Comparison of ENCODE assay signal across 34 cellular contexts in the genomic region with DNA sequence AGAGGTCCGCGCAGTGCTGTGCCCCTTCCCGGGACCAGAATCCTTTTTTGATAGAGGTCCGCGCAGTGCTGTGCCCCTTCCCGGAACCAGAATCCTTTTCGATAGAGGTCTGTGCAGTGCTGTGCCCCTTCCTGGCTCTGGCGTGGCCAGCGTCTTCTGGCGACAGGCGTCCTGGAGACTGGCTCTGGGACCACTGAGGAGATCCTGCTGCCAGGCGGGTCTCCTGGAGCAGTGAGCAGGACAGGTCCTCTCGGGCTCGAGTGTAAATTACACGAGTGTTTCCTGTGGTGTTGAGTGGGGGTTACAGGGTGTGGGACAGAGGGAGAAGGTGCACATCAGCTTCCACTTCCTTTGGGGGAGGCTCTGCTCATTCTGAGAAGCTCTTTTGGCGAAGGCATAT.
"Had no signal": no experiment of that assay in that cellular context is flagged by ENCODE, and none has a peak within 500 bp of the region (broad histone marks: within the 10 kb centered on the region; RNA-seq: fewer than 3 reads in every experiment).

No MANE protein-coding gene starts in this region.

- H3K27me3 ChIP-seq: adrenal gland, body of pancreas had no signal

- H3K4me3 Mint-ChIP-seq: activated CD4-positive, alpha-beta memory T cell treated with anti-CD3 and anti-CD28 coated beads for 36 hours; activated CD4-positive, alpha-beta T cell treated with anti-CD3 and anti-CD28 coated beads for 36 hours; activated CD4-positive, alpha-beta T cell treated with anti-CD3 and anti-CD28 coated beads, Interleukin-2, amount 10 ng/mL, durations not matched to agents 24 days and 14 days; activated CD8-positive, alpha-beta memory T cell treated with anti-CD3 and anti-CD28 coated beads, Interleukin-2, amount 10 ng/mL, durations not matched to agents 7 days and 5 days; activated CD8-positive, alpha-beta T cell treated with anti-CD3 and anti-CD28 coated beads, Interleukin-2, amount 10 ng/mL, durations not matched to agents 7 days and 5 days; activated naive CD4-positive, alpha-beta T cell treated with anti-CD3 and anti-CD28 coated beads for 36 hours; activated naive CD4-positive, alpha-beta T cell treated with anti-CD3 and anti-CD28 coated beads, Interleukin-2, amount 50 U/mL, for 24 hours; activated naive CD8-positive, alpha-beta T cell treated with anti-CD3 and anti-CD28 coated beads for 36 hours; activated naive CD8-positive, alpha-beta T cell treated with anti-CD3 and anti-CD28 coated beads, Interleukin-2, amount 50 U/mL, for 24 hours; activated T-helper 1 cell treated with anti-CD3 and anti-CD28 coated beads, Interleukin-12 subunit alpha, Interleukin-12 subunit beta, Interleukin-2, Interleukin-4 antibody, amounts not matched to agents 30 ng/mL and 10 ng/mL and 1 ng/mL, durations not matched to agents 14 hours and 24 hours and 36 hours; effector memory CD8-positive, alpha-beta T cell; T-helper 17 cell; T-helper 2 cell treated with Interferon-gamma antibody and Interleukin-4, amounts not matched to agents 5 μg/mL and 100 μg/mL, for 36 hours had no signal

- H3K9me3 Mint-ChIP-seq: activated CD4-positive, alpha-beta memory T cell treated with anti-CD3 and anti-CD28 coated beads for 36 hours; activated CD4-positive, alpha-beta T cell treated with anti-CD3 and anti-CD28 coated beads, Interleukin-2, amount 10 ng/mL, durations not matched to agents 24 days and 14 days; activated naive CD4-positive, alpha-beta T cell treated with anti-CD3 and anti-CD28 coated beads for 36 hours; activated naive CD4-positive, alpha-beta T cell treated with anti-CD3 and anti-CD28 coated beads, Interleukin-2, amount 50 U/mL, for 24 hours; activated naive CD8-positive, alpha-beta T cell treated with anti-CD3 and anti-CD28 coated beads for 36 hours; activated naive CD8-positive, alpha-beta T cell treated with anti-CD3 and anti-CD28 coated beads, Interleukin-2, amount 50 U/mL, for 24 hours; effector memory CD8-positive, alpha-beta T cell; T-helper 2 cell treated with Interferon-gamma antibody and Interleukin-4, amounts not matched to agents 5 μg/mL and 100 μg/mL, for 36 hours had no signal

- H3K9me3 ChIP-seq: adrenal gland, body of pancreas had no signal

- H3K27me3 Mint-ChIP-seq: activated CD4-positive, alpha-beta memory T cell treated with anti-CD3 and anti-CD28 coated beads for 36 hours; activated CD4-positive, alpha-beta T cell treated with anti-CD3 and anti-CD28 coated beads for 36 hours; activated CD4-positive, alpha-beta T cell treated with anti-CD3 and anti-CD28 coated beads, Interleukin-2, amount 10 ng/mL, durations not matched to agents 24 days and 14 days; activated CD8-positive, alpha-beta memory T cell treated with anti-CD3 and anti-CD28 coated beads, Interleukin-2, amount 10 ng/mL, durations not matched to agents 7 days and 5 days; activated naive CD4-positive, alpha-beta T cell treated with anti-CD3 and anti-CD28 coated beads, Interleukin-2, amount 50 U/mL, for 24 hours; activated naive CD8-positive, alpha-beta T cell treated with anti-CD3 and anti-CD28 coated beads for 36 hours; activated naive CD8-positive, alpha-beta T cell treated with anti-CD3 and anti-CD28 coated beads, Interleukin-2, amount 50 U/mL, for 24 hours; effector memory CD8-positive, alpha-beta T cell; T-helper 17 cell had no signal

- DNase-seq: activated CD4-positive, alpha-beta memory T cell treated with anti-CD3 and anti-CD28 coated beads for 36 hours; activated CD4-positive, alpha-beta T cell treated with anti-CD3 and anti-CD28 coated beads for 36 hours; activated CD4-positive, alpha-beta T cell treated with anti-CD3 and anti-CD28 coated beads, Interleukin-2, amount 10 ng/mL, durations not matched to agents 24 days and 14 days; activated CD4-positive, CD25-positive, alpha-beta regulatory T cell; activated CD4-positive, CD25-positive, alpha-beta regulatory T cell treated with anti-CD3 and anti-CD28 coated beads, Interleukin-2, amount 50 U/mL, for 72 hours; activated CD8-positive, alpha-beta memory T cell treated with anti-CD3 and anti-CD28 coated beads, Interleukin-2, amount 10 ng/mL, durations not matched to agents 7 days and 5 days; activated CD8-positive, alpha-beta memory T cell treated with anti-CD3 and anti-CD28 coated beads, Interleukin-2, amount 50 U/mL, for 4 hours; activated CD8-positive, alpha-beta T cell treated with anti-CD3 and anti-CD28 coated beads, Interleukin-2, amount 10 ng/mL, durations not matched to agents 7 days and 5 days; activated effector memory CD4-positive, alpha-beta T cell treated with anti-CD3 and anti-CD28 coated beads, Interleukin-2, amount 50 U/mL, for 16 hours; activated naive CD4-positive, alpha-beta T cell treated with anti-CD3 and anti-CD28 coated beads for 36 hours; activated naive CD8-positive, alpha-beta T cell treated with anti-CD3 and anti-CD28 coated beads for 36 hours; activated naive CD8-positive, alpha-beta T cell treated with anti-CD3 and anti-CD28 coated beads, Interleukin-2, amount 50 U/mL, for 24 hours; activated T-cell treated with anti-CD3 and anti-CD28 coated beads, Interleukin-2, amount 50 U/mL, for 1 hour; activated T-cell treated with anti-CD3 and anti-CD28 coated beads, Interleukin-2, amount 50 U/mL, for 48 hours; adrenal gland; amygdala; aorta; body of pancreas; caudate nucleus; cortex of kidney; dermis blood vessel endothelial cell; effector CD4-positive, alpha-beta T cell; effector memory CD8-positive, alpha-beta T cell; foreskin fibroblast; head of caudate nucleus; T-helper 1 cell; T-helper 17 cell; T1000; WERI-Rb-1 had no signal

- ATAC-seq: activated CD4-positive, alpha-beta T cell treated with anti-CD3 and anti-CD28 coated beads for 36 hours; activated CD8-positive, alpha-beta memory T cell treated with anti-CD3 and anti-CD28 coated beads, Interleukin-2, amount 10 ng/mL, durations not matched to agents 7 days and 5 days; activated CD8-positive, alpha-beta T cell treated with anti-CD3 and anti-CD28 coated beads, Interleukin-2, amount 10 ng/mL, durations not matched to agents 7 days and 5 days; activated naive CD8-positive, alpha-beta T cell treated with anti-CD3 and anti-CD28 coated beads, Interleukin-2, amount 50 U/mL, for 24 hours; body of pancreas; effector memory CD8-positive, alpha-beta T cell; T-helper 17 cell had no signal

- H3K4me1 ChIP-seq: adrenal gland had no signal

- H3K4me1 Mint-ChIP-seq: activated CD4-positive, alpha-beta T cell treated with anti-CD3 and anti-CD28 coated beads for 36 hours; activated CD8-positive, alpha-beta memory T cell treated with anti-CD3 and anti-CD28 coated beads, Interleukin-2, amount 10 ng/mL, durations not matched to agents 7 days and 5 days had no signal

- H3K4me3 ChIP-seq: adrenal gland, body of pancreas had no signal

- H3K36me3 ChIP-seq: adrenal gland, WERI-Rb-1 had no signal

- H3K27ac ChIP-seq: adrenal gland, body of pancreas, epithelial cell of prostate, WERI-Rb-1 had no signal

- H3K27ac Mint-ChIP-seq: activated CD4-positive, alpha-beta memory T cell treated with anti-CD3 and anti-CD28 coated beads for 36 hours; activated CD4-positive, alpha-beta T cell treated with anti-CD3 and anti-CD28 coated beads for 36 hours; activated CD4-positive, alpha-beta T cell treated with anti-CD3 and anti-CD28 coated beads, Interleukin-2, amount 10 ng/mL, durations not matched to agents 24 days and 14 days; activated CD8-positive, alpha-beta memory T cell treated with anti-CD3 and anti-CD28 coated beads, Interleukin-2, amount 10 ng/mL, durations not matched to agents 7 days and 5 days; activated CD8-positive, alpha-beta T cell treated with anti-CD3 and anti-CD28 coated beads, Interleukin-2, amount 10 ng/mL, durations not matched to agents 7 days and 5 days; activated naive CD4-positive, alpha-beta T cell treated with anti-CD3 and anti-CD28 coated beads for 36 hours; activated naive CD4-positive, alpha-beta T cell treated with anti-CD3 and anti-CD28 coated beads, Interleukin-2, amount 50 U/mL, for 24 hours; activated naive CD8-positive, alpha-beta T cell treated with anti-CD3 and anti-CD28 coated beads for 36 hours; activated naive CD8-positive, alpha-beta T cell treated with anti-CD3 and anti-CD28 coated beads, Interleukin-2, amount 50 U/mL, for 24 hours; activated T-helper 1 cell treated with anti-CD3 and anti-CD28 coated beads, Interleukin-12 subunit alpha, Interleukin-12 subunit beta, Interleukin-2, Interleukin-4 antibody, amounts not matched to agents 30 ng/mL and 10 ng/mL and 1 ng/mL, durations not matched to agents 14 hours and 24 hours and 36 hours; activated T-helper 2 cell treated with anti-CD3 and anti-CD28 coated beads, Interferon-gamma antibody, Interleukin-2, Interleukin-4, amounts not matched to agents 10 μg/mL and 5 μg/mL and 100 μg/mL, durations not matched to agents 14 hours and 24 hours and 36 hours; effector memory CD8-positive, alpha-beta T cell; T-helper 17 cell; T-helper 2 cell treated with Interferon-gamma antibody and Interleukin-4, amounts not matched to agents 5 μg/mL and 100 μg/mL, for 36 hours had no signal
